Comparison of ENCODE assay signal across 33 cellular contexts in genomic region chr13:71517004-71517403, GRCh38.
A peak's percentile ranks its signal among the peaks of the same experiment; 100 is the strongest.
DNase-seq lines count a peak whose midpoint lies in the region; ATAC-seq, FAIRE-seq and TF ChIP-seq lines count a peak whose summit lies in the region.
"Had no signal": no experiment of that assay in that cellular context is flagged by ENCODE, and none has a peak within 500 bp of the region (broad histone marks: within the 10 kb centered on the region; RNA-seq: fewer than 3 reads in every experiment).

No MANE protein-coding gene starts in this region.

- intact Hi-C loops in endothelial cell of umbilical vein (cut with micrococcal nuclease) = no loop called here

- H3K27ac ChIP-seq in endothelial cell of umbilical vein (ENCODE audit: insufficient read depth, low read depth, low read length) = no peak overlapping the region
- H3K27ac ChIP-seq: breast epithelium, Peyer's patch, right atrium auricular region, suprapubic skin, upper lobe of left lung, VCaP had no signal

- no peaks in the 10 kb centered on the region for H3K36me3 ChIP-seq in endothelial cell of umbilical vein (ENCODE audit: control insufficient read depth in 2 of 2, extremely low read depth in 1 of 2, insufficient read depth in 2 of 2, low read length in 2 of 2)
- H3K36me3 ChIP-seq: breast epithelium, Peyer's patch, right atrium auricular region, suprapubic skin, upper lobe of left lung had no signal

- POLR2A ChIA-PET in endothelial cell of umbilical vein (lab: Charles Lee) = no interaction called here

- DNase-seq in NCI-H1092 treated with DMSO at 0.1 percent for 48 hours (lab: John Stamatoyannopoulos, UW) (peak; percentile 28), NCI-H1092 (lab: John Stamatoyannopoulos, UW) (no peak), NCI-H69 (lab: John Stamatoyannopoulos, UW) (peak; percentile 55), endothelial cell of umbilical vein (ENCODE audit: low read depth, low spot score) (peak; percentile 63), renal cortical epithelial cell (ENCODE audit: low read depth) (peak; percentile 11), SIG-M5 (lab: John Stamatoyannopoulos, UW) (no peak), AG08396 (ENCODE audit: low spot score) (no peak)
- DNase-seq: activated CD4-positive, alpha-beta T cell treated with anti-CD3 and anti-CD28 coated beads for 36 hours; activated CD8-positive, alpha-beta T cell treated with anti-CD3 and anti-CD28 coated beads, Interleukin-2, amount 10 ng/mL, durations not matched to agents 7 days and 5 days; AML-193; amniotic stem cell; CD8-positive, alpha-beta T cell; effector CD4-positive, alpha-beta T cell; HFFc6; left ventricle myocardium superior; NCI-H2081; NCI-H226; NCI-H526 treated with DMSO at 0.1 percent for 48 hours; stimulated activated naive CD4-positive, alpha-beta T cell treated with Interleukin-2 at 50 U/mL for 16 hours; SW 1271; T-helper 9 cell; upper lobe of left lung had no signal

- no peaks in the 10 kb centered on the region for H3K9me3 ChIP-seq in endothelial cell of umbilical vein (replicated peaks; ENCODE audit: control insufficient read depth, insufficient read depth, low read length)
- H3K9me3 ChIP-seq: breast epithelium, Peyer's patch, right atrium auricular region, suprapubic skin, upper lobe of left lung had no signal

- CTCF ChIA-PET in endothelial cell of umbilical vein (lab: Charles Lee) = no interaction called here

- no peak overlapping the region for H3K4me2 ChIP-seq in endothelial cell of umbilical vein (ENCODE audit: insufficient read depth, low read length)
- H3K4me2 ChIP-seq: smooth muscle cell had no signal

- no peak for FAIRE-seq in endothelial cell of umbilical vein (lab: Jason Lieb, UNC)
- FAIRE-seq: A204.1, GM12878, HTR-8/SVneo, K562 had no signal

- no peak overlapping the region for H3K9ac ChIP-seq in endothelial cell of umbilical vein (replicated peaks; ENCODE audit: extremely low read depth, insufficient read depth, low read length)

- H3K79me2 ChIP-seq in endothelial cell of umbilical vein (ENCODE audit: control insufficient read depth, insufficient read depth, low read length) = no peaks in the 10 kb centered on the region

- peaks cover 2% of the 10 kb centered on the region for H3K9me1 ChIP-seq in endothelial cell of umbilical vein (replicated peaks; ENCODE audit: control insufficient read depth, extremely low read depth, insufficient read depth, low read length)

- no peak overlapping the region for H3K4me3 ChIP-seq in endothelial cell of umbilical vein (replicated peaks in 1 of 3; ENCODE audit: insufficient read depth in 1 of 3, low read depth in 1 of 3, low read length in 3 of 3)
- H3K4me3 ChIP-seq: breast epithelium, GM12878, K562, Peyer's patch, right atrium auricular region, smooth muscle cell, suprapubic skin, upper lobe of left lung had no signal

- no peaks in the 10 kb centered on the region for H3K27me3 ChIP-seq in endothelial cell of umbilical vein (ENCODE audit: control insufficient read depth in 2 of 2, insufficient read depth in 2 of 2, low read length in 2 of 2)
- H3K27me3 ChIP-seq: breast epithelium, Peyer's patch, right atrium auricular region, suprapubic skin, upper lobe of left lung had no signal

- TF ChIP-seq CTCF in endothelial cell of umbilical vein (IDR thresholded peaks at IDR 0.05; ENCODE audit: extremely low read depth in 1 of 2, insufficient read depth in 1 of 2, low read depth in 1 of 2, low read length in 2 of 2) = no peak

- TF ChIP-seq POLR2A in endothelial cell of umbilical vein (IDR thresholded peaks at IDR 0.05; ENCODE audit: low read depth, low read length) = no peak

- no peak for ATAC-seq in GM21786 (IDR thresholded peaks at IDR 0.05; ENCODE audit: unreplicated experiment)
- ATAC-seq: activated CD4-positive, alpha-beta T cell treated with anti-CD3 and anti-CD28 coated beads for 36 hours; activated CD8-positive, alpha-beta T cell treated with anti-CD3 and anti-CD28 coated beads, Interleukin-2, amount 10 ng/mL, durations not matched to agents 7 days and 5 days; CD8-positive, alpha-beta T cell; GM12878; K562; left ventricle myocardium superior had no signal

- no TSS peak for BruUV-seq in endothelial cell of umbilical vein (replicated peaks; lab: Mats Ljungman, UMichigan)

- peaks cover 17% of the 10 kb centered on the region for H3K4me1 ChIP-seq in endothelial cell of umbilical vein (ENCODE audit: control insufficient read depth, extremely low read depth, insufficient read depth, low read length)
- H3K4me1 ChIP-seq: breast epithelium, right atrium auricular region, suprapubic skin had no signal

- no peak overlapping the region for H2AFZ ChIP-seq in endothelial cell of umbilical vein (ENCODE audit: low read depth, low read length)

- no peaks in the 10 kb centered on the region for H4K20me1 ChIP-seq in endothelial cell of umbilical vein (replicated peaks; ENCODE audit: control insufficient read depth, extremely low read depth, insufficient read depth, low read length)

- dilution Hi-C loops in endothelial cell of umbilical vein (cut with MboI; ENCODE audit: extremely low pct_ligation_motif_present, low sequenced_read_pairs) = no loop called here

TF ChIP-seq in endothelial cell of umbilical vein, 7 proteins besides CTCF, POLR2A, EP300 and RAD21:
- TF ChIP-seq POLR2AphosphoS5 (IDR thresholded peaks at IDR 0.05; ENCODE audit: insufficient read depth, low read depth, low read length) (no peak), GATA2 (IDR thresholded peaks at IDR 0.05; ENCODE audit: insufficient read depth, insufficient read length, low read depth, low read length) (no peak), FOS (IDR thresholded peaks at IDR 0.05; ENCODE audit: borderline replicate concordance, insufficient read depth, low read length) (peak; percentile 64), MAX (IDR thresholded peaks at IDR 0.05; ENCODE audit: insufficient read depth, insufficient read length) (no peak), MYC (IDR thresholded peaks at IDR 0.05; ENCODE audit: low read depth, low read length) (no peak), JUN (IDR thresholded peaks at IDR 0.05; ENCODE audit: borderline replicate concordance, insufficient read depth, insufficient read length, low read depth) (peak; percentile 61), EZH2 (IDR thresholded peaks at IDR 0.05; ENCODE audit: borderline replicate concordance, low read depth, low read length, severe bottlenecking) (no peak)

Comparison
In these comparisons a context has a peak if more than half of its experiments do, and no peak if none do; other contexts are left out.
1. DNase-seq: peak in NCI-H1092 treated with DMSO at 0.1 percent for 48 hours (single experiment), NCI-H69 (single experiment), endothelial cell of umbilical vein (single experiment) and renal cortical epithelial cell (single experiment); none in NCI-H1092 (single experiment), SIG-M5 (single experiment) and AG08396 (single experiment).